In genomic region chr1:172971241-172971640, GRCh38 we compare ENCODE assay signal across 29 cellular contexts.
A peak's percentile ranks its signal among the peaks of the same experiment; 100 is the strongest.
DNase-seq lines count a peak whose midpoint lies in the region; ATAC-seq, FAIRE-seq and TF ChIP-seq lines count a peak whose summit lies in the region.
"Had no signal": no experiment of that assay in that cellular context is flagged by ENCODE, and none has a peak within 500 bp of the region (broad histone marks: within the 10 kb centered on the region; RNA-seq: fewer than 3 reads in every experiment).

No MANE protein-coding gene starts in this region.

- no peaks in the 10 kb centered on the region for H3K27me3 ChIP-seq in RWPE2 (ENCODE audit: insufficient read depth, poor library complexity, severe bottlenecking)
- H3K27me3 ChIP-seq in foreskin keratinocyte: no peaks in the 10 kb centered on the region
- H3K27me3 ChIP-seq in neural progenitor cell: no peaks in the 10 kb centered on the region
- H3K27me3 ChIP-seq in heart left ventricle: no peaks in the 10 kb centered on the region
- no peaks in the 10 kb centered on the region for H3K27me3 ChIP-seq in lower lobe of right lung (ENCODE audit: low read depth)
- H3K27me3 ChIP-seq: MG63, vagina had no signal

- H3K4me1 ChIP-seq in RWPE2 (ENCODE audit: insufficient read depth, poor library complexity, severe bottlenecking) (peaks cover 28% of the 10 kb centered on the region), foreskin keratinocyte (peaks cover 32% of the 10 kb centered on the region), neural progenitor cell (peaks cover 14% of the 10 kb centered on the region), heart left ventricle (no peaks in the 10 kb centered on the region), lower lobe of right lung (no peaks in the 10 kb centered on the region)
- H3K4me1 ChIP-seq: psoas muscle, vagina had no signal

- no peaks in the 10 kb centered on the region for H3K27me3 Mint-ChIP-seq in neural progenitor cell (ENCODE audit: insufficient read depth, low read depth)
- H3K27me3 Mint-ChIP-seq: activated naive CD8-positive, alpha-beta T cell; central memory CD8-positive, alpha-beta T cell; naive B cell had no signal

- 48 to 67% (median 62%) methylated on average over 4 of the region's 4 CpGs for WGBS in heart left ventricle, 4 donors

- H3K4me1 Mint-ChIP-seq in neural progenitor cell: peaks cover 2% of the 10 kb centered on the region
- H3K4me1 Mint-ChIP-seq: central memory CD8-positive, alpha-beta T cell; naive B cell had no signal

- no peak overlapping the region for H3K9ac ChIP-seq in neural progenitor cell

- no peaks in the 10 kb centered on the region for H3K36me3 Mint-ChIP-seq in neural progenitor cell
- H3K36me3 Mint-ChIP-seq: activated naive CD8-positive, alpha-beta T cell; CD8-positive, alpha-beta T cell; naive B cell had no signal

- H3F3A ChIP-seq in neural progenitor cell (ENCODE audit: low read depth): no peaks in the 10 kb centered on the region

- H3K36me3 ChIP-seq in RWPE2 (ENCODE audit: low read depth) (no peaks in the 10 kb centered on the region), neural progenitor cell (no peaks in the 10 kb centered on the region), heart left ventricle (no peaks in the 10 kb centered on the region), lower lobe of right lung (no peaks in the 10 kb centered on the region)
- H3K36me3 ChIP-seq: MG63, thoracic aorta, vagina had no signal

- TF ChIP-seq POLR2A in heart left ventricle (IDR thresholded peaks at IDR 0.05): no peak

- H3K27ac ChIP-seq in RWPE2 (ENCODE audit: poor library complexity, severe bottlenecking) (peak overlapping the region; percentile 59), foreskin keratinocyte (peak overlapping the region; percentile 80), neural progenitor cell (no peak overlapping the region), heart left ventricle (no peak overlapping the region), lower lobe of right lung (no peak overlapping the region)
- H3K27ac ChIP-seq: PC-9, psoas muscle, thoracic aorta, vagina had no signal

- intact Hi-C loops in heart left ventricle (cut with DNase I) (no loop called here), lower lobe of right lung (cut with DNase I) (no loop called here)

- no peak overlapping the region for H3K27ac Mint-ChIP-seq in neural progenitor cell
- H3K27ac Mint-ChIP-seq: activated CD8-positive, alpha-beta T cell treated with anti-CD3 and anti-CD28 coated beads for 36 hours; activated naive CD8-positive, alpha-beta T cell; CD8-positive, alpha-beta T cell had no signal

- H3K9me3 Mint-ChIP-seq in neural progenitor cell: no peaks in the 10 kb centered on the region
- H3K9me3 Mint-ChIP-seq: activated CD8-positive, alpha-beta T cell treated with anti-CD3 and anti-CD28 coated beads for 36 hours; central memory CD8-positive, alpha-beta T cell had no signal

- H4K20me1 ChIP-seq in neural progenitor cell (ENCODE audit: low read depth): no peaks in the 10 kb centered on the region

- H3K9me3 ChIP-seq in RWPE2 (ENCODE audit: severe bottlenecking) (no peaks in the 10 kb centered on the region), neural progenitor cell (ENCODE audit: low read depth) (no peaks in the 10 kb centered on the region), heart left ventricle (no peaks in the 10 kb centered on the region), lower lobe of right lung (no peaks in the 10 kb centered on the region)
- H3K9me3 ChIP-seq: psoas muscle, thoracic aorta, vagina had no signal

- H3K4me3 ChIP-seq in RWPE2 (ENCODE audit: severe bottlenecking): no peak overlapping the region
- H3K4me3 ChIP-seq in neural progenitor cell: no peak overlapping the region
- no peak overlapping the region for H3K4me3 ChIP-seq in heart left ventricle
- no peak overlapping the region for H3K4me3 ChIP-seq in lower lobe of right lung
- H3K4me3 ChIP-seq: K562, MG63, PC-9, psoas muscle, thoracic aorta, vagina had no signal

- no peak overlapping the region for H3K4me2 ChIP-seq in neural progenitor cell
- H3K4me2 ChIP-seq: PC-9 had no signal

- DNase-seq in D721Med (ENCODE audit: insufficient read length, low spot score): no peak
- no peak for DNase-seq in RWPE2 (ENCODE audit: low spot score)
- DNase-seq in foreskin keratinocyte: peak; percentile 99
- peak; percentile 2 for DNase-seq in neural progenitor cell (ENCODE audit: low spot score)
- no peak for DNase-seq in heart left ventricle
- DNase-seq in superior temporal gyrus (ENCODE audit: extremely low spot score): no peak
- no peak for DNase-seq in lower lobe of right lung
- DNase-seq: activated CD8-positive, alpha-beta T cell treated with anti-CD3 and anti-CD28 coated beads for 36 hours; CD8-positive, alpha-beta T cell; DMS153; GOT3; MG63; naive B cell; NCI-H1105 treated with DMSO at 0.1 percent for 48 hours; NCI-H1930; NCI-H526; NK-92 treated with Interleukin-12 subunit alpha and Interleukin-12 subunit beta, amount 100 ng/mL, for 24 hours; PC-9; psoas muscle; SHP77 treated with DMSO at 0.1 percent for 48 hours; stimulated activated CD4-positive, alpha-beta T cell treated with anti-CD3 and anti-CD28 coated beads, Interleukin-15, amount 100 ng/mL, for 24 hours; stimulated activated naive CD4-positive, alpha-beta T cell had no signal

- TF ChIP-seq CTCF in D721Med (IDR thresholded peaks at IDR 0.05; ENCODE audit: insufficient read depth, missing control alignments): no peak
- no peak for TF ChIP-seq CTCF in RWPE2 (IDR thresholded peaks at IDR 0.05; ENCODE audit: poor library complexity, severe bottlenecking)
- TF ChIP-seq CTCF in foreskin keratinocyte (conservative IDR thresholded peaks at IDR 0.05): no peak
- no peak for TF ChIP-seq CTCF in neural progenitor cell (IDR thresholded peaks at IDR 0.05)
- TF ChIP-seq CTCF in heart left ventricle (IDR thresholded peaks at IDR 0.05): no peak
- no peak for TF ChIP-seq CTCF in lower lobe of right lung (IDR thresholded peaks at IDR 0.05)

- no peaks in the 10 kb centered on the region for H3K79me2 ChIP-seq in neural progenitor cell (ENCODE audit: low read depth)

- no peak overlapping the region for H2AFZ ChIP-seq in neural progenitor cell (replicated peaks)
- H2AFZ ChIP-seq: PC-9 had no signal

- no peak overlapping the region for H3K4me3 Mint-ChIP-seq in neural progenitor cell
- H3K4me3 Mint-ChIP-seq: activated CD8-positive, alpha-beta T cell treated with anti-CD3 and anti-CD28 coated beads for 36 hours; activated naive CD8-positive, alpha-beta T cell; CD8-positive, alpha-beta T cell; central memory CD8-positive, alpha-beta T cell; naive B cell had no signal

- ATAC-seq in RWPE2 (ENCODE audit: low read depth) (peak; percentile 83), foreskin keratinocyte (peak; percentile 85), heart left ventricle (no peak), HG03095 (IDR thresholded peaks at IDR 0.05; ENCODE audit: unreplicated experiment) (no peak), lower lobe of right lung (no peak)
- ATAC-seq: activated CD4-positive, CD25-positive, alpha-beta regulatory T cell treated with anti-CD3 and anti-CD28 coated beads, Interleukin-2, amount 50 U/mL, for 24 hours; activated CD8-positive, alpha-beta T cell treated with anti-CD3 and anti-CD28 coated beads for 36 hours; CD8-positive, alpha-beta T cell; K562; psoas muscle had no signal

- peak; percentile 56 for FAIRE-seq in D721Med (lab: Jason Lieb, UNC)
- FAIRE-seq: K562 had no signal

Comparison
In these comparisons a context has a peak if more than half of its experiments do, and no peak if none do; other contexts are left out.
1. DNase-seq: peak in foreskin keratinocyte (2 of 2) and neural progenitor cell (single experiment); none in D721Med (single experiment), RWPE2 (single experiment), heart left ventricle (0 of 5), superior temporal gyrus (single experiment) and lower lobe of right lung (single experiment).
2. ATAC-seq: peak in RWPE2 (single experiment) and foreskin keratinocyte (single experiment); none in heart left ventricle (0 of 4), HG03095 (single experiment) and lower lobe of right lung (0 of 2).
3. H3K27ac ChIP-seq: peak in RWPE2 (single experiment) and foreskin keratinocyte (single experiment); none in neural progenitor cell (single experiment), heart left ventricle (0 of 12) and lower lobe of right lung (single experiment).